8 cellular contexts compared by ENCODE assay signal in the genomic region with DNA sequence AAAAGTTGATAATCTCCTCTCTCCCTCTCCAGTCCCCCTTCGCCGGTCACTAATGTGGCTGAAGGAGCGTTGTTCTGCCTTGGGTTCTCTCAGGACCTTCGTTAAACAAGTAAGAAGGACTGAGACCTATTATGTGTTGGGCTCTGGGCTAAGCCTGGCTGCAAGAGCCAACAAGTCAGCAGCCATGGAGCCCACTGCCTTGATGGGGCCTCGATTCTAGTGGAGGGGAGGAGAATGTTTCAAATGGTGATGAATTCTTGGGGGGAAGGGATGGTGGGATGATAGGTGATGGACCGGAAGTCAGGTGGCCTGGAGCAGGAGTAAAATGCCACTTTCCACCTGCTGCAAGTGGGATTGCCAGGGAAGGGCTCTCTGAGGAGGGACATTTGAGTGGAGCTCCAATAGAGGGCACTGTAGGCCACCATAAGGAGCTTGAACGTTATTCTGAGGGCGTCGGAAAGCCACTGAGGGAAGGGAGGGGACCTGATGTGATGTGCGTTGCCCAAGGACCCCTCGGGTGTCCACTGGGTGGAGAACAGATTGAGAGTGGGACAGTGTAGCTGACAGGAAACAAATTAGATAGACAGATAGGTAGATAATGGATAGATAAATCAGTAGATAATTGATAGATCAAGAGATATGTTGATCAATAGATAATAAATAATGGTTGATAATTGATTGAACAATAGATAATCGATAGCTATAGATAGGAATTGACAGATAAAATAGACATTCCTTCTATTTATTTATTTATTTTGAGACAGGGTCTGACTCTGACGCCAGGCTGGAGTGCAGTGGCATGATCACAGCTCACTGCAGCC. TPM values are rescaled to one million over a fixed set of nuclear protein-coding genes. Genes with fewer than 3 reads are reported as not detected.
A peak's percentile ranks its signal among the peaks of the same experiment; 100 is the strongest.
DNase-seq lines count a peak whose midpoint lies in the region; ATAC-seq lines count a peak whose summit lies in the region.

No MANE protein-coding gene starts in this region.

- peak; percentile 81 for DNase-seq in activated CD4-positive, alpha-beta T cell treated with anti-CD3 and anti-CD28 coated beads, Interleukin-2, amount 10 ng/mL, durations not matched to agents 24 days and 14 days
- DNase-seq in activated CD4-positive, alpha-beta T cell treated with anti-CD3 and anti-CD28 coated beads for 1 hour: no peak
- DNase-seq in MV-4-11 (lab: John Stamatoyannopoulos, UW): peak; percentile 38
- peak; percentile 75 for DNase-seq in SK-MEL-5 (ENCODE audit: low read depth, low spot score)
- peak in 1 of 3 experiments; percentile 34 for DNase-seq in effector memory CD8-positive, alpha-beta T cell
- DNase-seq in midbrain (lab: John Stamatoyannopoulos, UW): peak; percentile 7
- DNase-seq in occipital lobe (lab: John Stamatoyannopoulos, UW): no peak

- in situ Hi-C loops in SK-MEL-5 (cut with HindIII; ENCODE audit: low pct_unique_long_range_greater_than_20kb, low sequenced_read_pairs): no loop called here

- H3K27ac Mint-ChIP-seq in activated CD4-positive, alpha-beta T cell treated with anti-CD3 and anti-CD28 coated beads, Interleukin-2, amount 10 ng/mL, durations not matched to agents 24 days and 14 days: no peak overlapping the region
- peak overlapping the region in 1 of 2 donors; percentile 11 for H3K27ac Mint-ChIP-seq in effector memory CD8-positive, alpha-beta T cell

- H3K4me3 Mint-ChIP-seq in activated CD4-positive, alpha-beta T cell treated with anti-CD3 and anti-CD28 coated beads, Interleukin-2, amount 10 ng/mL, durations not matched to agents 24 days and 14 days: no peak overlapping the region
- H3K4me3 Mint-ChIP-seq in effector memory CD8-positive, alpha-beta T cell: no peak overlapping the region

- no peaks in the 10 kb centered on the region for H3K36me3 Mint-ChIP-seq in activated CD4-positive, alpha-beta T cell treated with anti-CD3 and anti-CD28 coated beads, Interleukin-2, amount 10 ng/mL, durations not matched to agents 24 days and 14 days (ENCODE audit: low read depth)
- peaks cover 4% of the 10 kb centered on the region for H3K36me3 Mint-ChIP-seq in effector memory CD8-positive, alpha-beta T cell (ENCODE audit: insufficient read depth)

- peak; percentile 37 for ATAC-seq in effector memory CD8-positive, alpha-beta T cell (replicated peaks)
- ATAC-seq in activated CD4-positive, CD25-positive, alpha-beta regulatory T cell treated with anti-CD3 and anti-CD28 coated beads, Interleukin-2, amount 50 U/mL, for 24 hours: no peak

- H3K27me3 Mint-ChIP-seq in activated CD4-positive, alpha-beta T cell treated with anti-CD3 and anti-CD28 coated beads, Interleukin-2, amount 10 ng/mL, durations not matched to agents 24 days and 14 days: peaks cover 17% of the 10 kb centered on the region
- peaks cover 6 to 9% of the 10 kb centered on the region in 2 donors for H3K27me3 Mint-ChIP-seq in effector memory CD8-positive, alpha-beta T cell

- intact Hi-C loops in activated CD4-positive, alpha-beta T cell treated with anti-CD3 and anti-CD28 coated beads, Interleukin-2, amount 10 ng/mL, durations not matched to agents 24 days and 14 days (cut with micrococcal nuclease): loop anchor here (2.0 kb wide), 1 partner anchor 63 kb away; a partner anchor contains a TSS

- no peaks in the 10 kb centered on the region for H3K9me3 Mint-ChIP-seq in activated CD4-positive, alpha-beta T cell treated with anti-CD3 and anti-CD28 coated beads, Interleukin-2, amount 10 ng/mL, durations not matched to agents 24 days and 14 days
- no peaks in the 10 kb centered on the region for H3K9me3 Mint-ChIP-seq in effector memory CD8-positive, alpha-beta T cell

- H3K4me1 Mint-ChIP-seq in activated CD4-positive, alpha-beta T cell treated with anti-CD3 and anti-CD28 coated beads, Interleukin-2, amount 10 ng/mL, durations not matched to agents 24 days and 14 days: peaks cover 7% of the 10 kb centered on the region
- H3K4me1 Mint-ChIP-seq in effector memory CD8-positive, alpha-beta T cell (ENCODE audit: low read depth in 2 of 2): peaks cover 0 to 7% of the 10 kb centered on the region in 2 donors

RNA-seq across cellular contexts. Expression of a gene that starts 18.3 kb away (rescaled TPM):
- not detected in 2 replicates for total RNA-seq in activated CD4-positive, alpha-beta T cell treated with anti-CD3 and anti-CD28 coated beads, Interleukin-2, amount 10 ng/mL, durations not matched to agents 24 days and 14 days
- total RNA-seq in SK-MEL-5 (2014; rRNA removed; shearing (Covaris generic)): 0.26 and 0.35 TPM in 2 replicates
- 0.15 TPM in 1 of 2 replicates, not detected in the other for polyA plus RNA-seq in SK-MEL-5 (2015; cell fraction: cytosol; rRNA removed)
- polyA plus RNA-seq in SK-MEL-5 (2015; cell fraction: nucleus; rRNA removed): 0.05 TPM in 1 of 2 replicates, not detected in the other
- total RNA-seq in occipital lobe: 17.9 TPM

Comparison
In these comparisons a context has a peak if more than half of its experiments do, and no peak if none do; other contexts are left out.
1. DNase-seq: peak in activated CD4-positive, alpha-beta T cell treated with anti-CD3 and anti-CD28 coated beads, Interleukin-2, amount 10 ng/mL, durations not matched to agents 24 days and 14 days (single experiment), MV-4-11 (single experiment), SK-MEL-5 (single experiment) and midbrain (single experiment); none in activated CD4-positive, alpha-beta T cell treated with anti-CD3 and anti-CD28 coated beads for 1 hour (single experiment) and occipital lobe (single experiment).
2. RNA of a gene that starts 18.3 kb away (total RNA-seq): 17.9 TPM in occipital lobe (single experiment); 0.26 to 0.35 TPM in SK-MEL-5 and not detected in activated CD4-positive, alpha-beta T cell treated with anti-CD3 and anti-CD28 coated beads, Interleukin-2, amount 10 ng/mL, durations not matched to agents 24 days and 14 days; every median in the first group is over 10 times any median in the second.